ENCODE assay signal across 14 cellular contexts in the genomic region with DNA sequence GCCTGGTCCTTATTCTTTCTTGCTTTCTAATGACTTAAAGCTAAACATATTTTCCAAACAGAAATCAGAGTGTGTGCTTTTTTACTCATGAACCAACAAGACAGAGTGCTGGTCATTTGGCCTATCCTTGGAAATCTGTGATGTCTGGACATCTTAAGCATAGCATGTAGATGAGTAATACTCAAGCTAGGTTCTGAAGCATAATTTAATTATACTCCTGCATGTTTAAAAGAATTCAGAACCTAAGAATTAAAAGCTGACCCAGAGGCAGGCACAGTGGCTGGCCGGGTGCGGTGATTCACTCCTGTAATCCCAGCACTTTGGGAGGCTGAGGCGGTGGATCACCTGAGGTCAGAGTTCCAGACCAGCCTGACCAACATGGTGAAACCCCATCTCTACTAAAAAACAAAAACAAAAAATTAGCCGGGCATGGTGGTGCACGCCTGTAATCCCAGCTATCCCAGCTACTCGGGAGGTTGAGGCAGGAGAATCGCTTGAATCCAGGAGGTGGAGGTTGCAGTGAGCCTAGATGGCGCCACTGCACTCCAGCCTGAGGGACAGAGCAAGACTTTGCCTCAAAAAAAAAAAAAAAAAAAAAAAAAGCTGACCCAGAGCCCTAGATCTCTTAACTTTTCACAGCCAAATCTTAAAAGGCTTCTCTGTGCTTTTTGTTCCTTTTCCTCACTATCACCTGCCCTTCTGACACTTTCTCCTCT. TPM values are rescaled to one million over a fixed set of nuclear protein-coding genes. Genes with fewer than 3 reads are reported as not detected.
DNase-seq lines count a peak whose midpoint lies in the region; ATAC-seq, FAIRE-seq and TF ChIP-seq lines count a peak whose summit lies in the region.
"Had no signal": no experiment of that assay in that cellular context is flagged by ENCODE, and none has a peak within 500 bp of the region (broad histone marks: within the 10 kb centered on the region; RNA-seq: fewer than 3 reads in every experiment).

No MANE protein-coding gene starts in this region.

- no peak overlapping the region for H2BK12ac ChIP-seq in neuronal stem cell (ENCODE audit: low read length)

- intact Hi-C loops in activated CD4-positive, alpha-beta T cell treated with anti-CD3 and anti-CD28 coated beads, Interleukin-2, amount 10 ng/mL, durations not matched to agents 24 days and 14 days (cut with micrococcal nuclease), result loop anchor here (1.0 kb wide), 1 partner anchor 35 kb away; no protein-coding TSS in a partner anchor
- intact Hi-C loops in GM12878 (cut with micrococcal nuclease; ENCODE audit: unreplicated experiment), result no loop called here

- H3K4me1 Mint-ChIP-seq in activated CD4-positive, alpha-beta T cell treated with anti-CD3 and anti-CD28 coated beads, Interleukin-2, amount 10 ng/mL, durations not matched to agents 24 days and 14 days, result no peaks in the 10 kb centered on the region
- H3K4me1 Mint-ChIP-seq in mesothelial cell of epicardium, result peaks cover 12% of the 10 kb centered on the region
- H3K4me1 Mint-ChIP-seq: stimulated activated effector memory CD8-positive, alpha-beta T cell treated with anti-CD3 and anti-CD28 coated beads, Interleukin-12 subunit alpha, Interleukin-12 subunit beta, amount 100 ng/mL, for 72 hours had no signal

- no peak overlapping the region for H3K14ac ChIP-seq in neuronal stem cell (ENCODE audit: low read length)

- POLR2A ChIA-PET in GM12878 (lab: Charles Lee), result interaction anchor here (1.4 kb wide), 1 partner anchor 10 kb away, joined by 3 read pairs; no protein-coding TSS in a partner anchor

- H3K36me3 Mint-ChIP-seq in activated CD4-positive, alpha-beta T cell treated with anti-CD3 and anti-CD28 coated beads, Interleukin-2, amount 10 ng/mL, durations not matched to agents 24 days and 14 days (ENCODE audit: low read depth), result no peaks in the 10 kb centered on the region
- H3K36me3 Mint-ChIP-seq in mesothelial cell of epicardium, result peaks cover 12% of the 10 kb centered on the region
- H3K36me3 Mint-ChIP-seq: stimulated activated effector memory CD8-positive, alpha-beta T cell treated with anti-CD3 and anti-CD28 coated beads, Interleukin-12 subunit alpha, Interleukin-12 subunit beta, amount 100 ng/mL, for 72 hours had no signal

- WGBS in GM12878 (ENCODE audit: insufficient coverage, insufficient replicate concordance, low lambda C conversion rate, missing lambda C conversion rate), result 73% methylated on average over 8 of the region's 8 CpGs
- 92% methylated on average over 8 of the region's 8 CpGs for WGBS in suprapubic skin
- no CpG with 5 or more reads among the region's 8 CpGs for WGBS in neuronal stem cell (ENCODE audit: extremely low coverage in 2 of 2, insufficient read length in 2 of 2, insufficient replicate concordance in 1 of 2), 2 donors
- WGBS in gastroesophageal sphincter (ENCODE audit: low coverage in 1 of 2), 2 donors, result 81 to 93% methylated on average over 3 of the region's 8 CpGs

- no peak overlapping the region for H3K4ac ChIP-seq in neuronal stem cell (ENCODE audit: low read length)

- H3K9me3 ChIP-seq in GM12878 (replicated peaks; ENCODE audit: control insufficient read depth, insufficient read depth, low read length), result no peaks in the 10 kb centered on the region; the same call in 2 of the 3 replicates
- H3K9me3 ChIP-seq in suprapubic skin, result no peaks in the 10 kb centered on the region
- peaks cover 2 to 4% of the 10 kb centered on the region in 2 donors for H3K9me3 ChIP-seq in neuronal stem cell (replicated peaks in 1 of 2; ENCODE audit: control insufficient read depth in 2 of 2, insufficient read depth in 1 of 2, low read depth in 1 of 2, low read length in 2 of 2)
- no peaks in the 10 kb centered on the region for H3K9me3 ChIP-seq in gastroesophageal sphincter

- no peaks in the 10 kb centered on the region for H4K20me1 ChIP-seq in GM12878 (ENCODE audit: control insufficient read depth, insufficient read depth)

- in situ Hi-C loops in GM12878 (cut with MboI), result no loop called here

- H3K4me2 ChIP-seq in GM12878 (ENCODE audit: control insufficient read depth, insufficient read depth) (no peak overlapping the region), neuronal stem cell (ENCODE audit: insufficient read depth, low read length, poor library complexity, severe bottlenecking) (no peak overlapping the region)

- RAD21 ChIA-PET in GM12878 (lab: Charles Lee; ENCODE audit: unreplicated experiment), result interaction anchor here (0.7 to 2.0 kb wide), 4 partner anchors 35 to 179 kb away, joined by 3 to 12 read pairs (median 8); no protein-coding TSS in a partner anchor

- no peak overlapping the region for H3K27ac Mint-ChIP-seq in activated CD4-positive, alpha-beta T cell treated with anti-CD3 and anti-CD28 coated beads, Interleukin-2, amount 10 ng/mL, durations not matched to agents 24 days and 14 days
- H3K27ac Mint-ChIP-seq in mesothelial cell of epicardium, result peak overlapping the region; percentile 53
- H3K27ac Mint-ChIP-seq: B cell; stimulated activated effector memory CD8-positive, alpha-beta T cell treated with anti-CD3 and anti-CD28 coated beads, Interleukin-12 subunit alpha, Interleukin-12 subunit beta, amount 100 ng/mL, for 72 hours had no signal

- no peak overlapping the region for H3K18ac ChIP-seq in neuronal stem cell (ENCODE audit: low read length)

- H3K27ac ChIP-seq in GM12878 (ENCODE audit: control insufficient read depth, insufficient read depth), result no peak overlapping the region
- no peak overlapping the region for H3K27ac ChIP-seq in suprapubic skin
- H3K27ac ChIP-seq in neuronal stem cell (replicated peaks; ENCODE audit: low read length), result no peak overlapping the region
- H3K27ac ChIP-seq in gastroesophageal sphincter, result no peak overlapping the region

- H3K4me3 ChIP-seq in GM12878 (no peak overlapping the region), suprapubic skin (no peak overlapping the region), neuronal stem cell (ENCODE audit: low read length in 2 of 2) (no peak overlapping the region), gastroesophageal sphincter (no peak overlapping the region)

- H2BK15ac ChIP-seq in neuronal stem cell (ENCODE audit: low read length), result no peak overlapping the region

- no peaks in the 10 kb centered on the region for H3K9me3 Mint-ChIP-seq in activated CD4-positive, alpha-beta T cell treated with anti-CD3 and anti-CD28 coated beads, Interleukin-2, amount 10 ng/mL, durations not matched to agents 24 days and 14 days
- peaks cover 3% of the 10 kb centered on the region for H3K9me3 Mint-ChIP-seq in mesothelial cell of epicardium

- no TSS peak for BruUV-seq in GM12878 (replicated peaks; lab: Mats Ljungman, UMichigan)

- CTCF ChIA-PET in GM12878 (lab: Yijun Ruan, JAX), result interaction anchor here (0.6 to 3.9 kb wide), 13 partner anchors 10 to 765 kb away, joined by 3 to 25 read pairs (median 4); no protein-coding TSS in a partner anchor

- no peaks in the 10 kb centered on the region for H3K79me2 ChIP-seq in GM12878 (ENCODE audit: control insufficient read depth, insufficient read depth, low read length)

- H4K8ac ChIP-seq in neuronal stem cell (ENCODE audit: low read depth, low read length), result no peak overlapping the region

- TF ChIP-seq CTCF in GM12878 (IDR thresholded peaks at IDR 0.05 in 2 of 3, conservative IDR thresholded peaks at IDR 0.05 in 1 of 3; ENCODE audit: control insufficient read depth in 2 of 3, extremely low read depth in 1 of 3, insufficient read depth in 1 of 3, low read depth in 3 of 3, low read length in 3 of 3), result 0 out of 6 replicates have a peak, but pooled peaks of 1 of the 3 experiments have one; percentile 3
- no peak for TF ChIP-seq CTCF in mesothelial cell of epicardium (IDR thresholded peaks at IDR 0.05; ENCODE audit: unreplicated experiment)
- no peak for TF ChIP-seq CTCF in suprapubic skin (IDR thresholded peaks at IDR 0.05)
- TF ChIP-seq CTCF in gastroesophageal sphincter (IDR thresholded peaks at IDR 0.05), result no peak

- H2AFZ ChIP-seq in GM12878 (ENCODE audit: control insufficient read depth, low read depth, low read length), result no peak overlapping the region
- no peak overlapping the region for H2AFZ ChIP-seq in neuronal stem cell (ENCODE audit: low read length)

- no peak overlapping the region for H2BK5ac ChIP-seq in neuronal stem cell (ENCODE audit: low read length)

- no peak overlapping the region for H4K91ac ChIP-seq in neuronal stem cell (ENCODE audit: low read depth, low read length, poor library complexity)

- TF ChIP-seq RAD21 in Ishikawa (IDR thresholded peaks at IDR 0.05; ENCODE audit: low read depth) (peak; percentile 36), GM12878 (IDR thresholded peaks at IDR 0.05; ENCODE audit: insufficient read depth, low read depth, low read length) (no peak)

- no peak overlapping the region for H3K23ac ChIP-seq in neuronal stem cell (ENCODE audit: low read depth, low read length, poor library complexity)

- peaks cover 2% of the 10 kb centered on the region for H3K27me3 Mint-ChIP-seq in activated CD4-positive, alpha-beta T cell treated with anti-CD3 and anti-CD28 coated beads, Interleukin-2, amount 10 ng/mL, durations not matched to agents 24 days and 14 days
- no peaks in the 10 kb centered on the region for H3K27me3 Mint-ChIP-seq in mesothelial cell of epicardium (ENCODE audit: low read depth)
- H3K27me3 Mint-ChIP-seq: B cell had no signal

- SMC1A ChIA-PET in GM12878 (lab: Charles Lee; ENCODE audit: uncharacterized antibody, unreplicated experiment), result interaction anchor here (0.8 to 3.7 kb wide), 5 partner anchors 13 to 55 kb away, joined by 4 to 20 read pairs (median 6); no protein-coding TSS in a partner anchor

- FAIRE-seq in GM12878 (lab: Jason Lieb, UNC), result no peak

- DNase-seq in activated CD4-positive, alpha-beta T cell treated with anti-CD3 and anti-CD28 coated beads, Interleukin-2, amount 10 ng/mL, durations not matched to agents 24 days and 14 days, result peak; percentile 71
- no peak for DNase-seq in activated CD4-positive, alpha-beta T cell treated with anti-CD3 and anti-CD28 coated beads, Interleukin-2, amount 50 U/mL, for 1 hour
- DNase-seq in GM12878 (ENCODE audit: low read depth, low spot score), result no peak
- DNase-seq in mesothelial cell of epicardium (ENCODE audit: low spot score in 2 of 2, unreplicated experiment in 2 of 2), result no peak
- DNase-seq in suprapubic skin (ENCODE audit: low spot score in 2 of 2), result no peak
- DNase-seq in neuronal stem cell (ENCODE audit: low spot score), result no peak
- DNase-seq: activated effector memory CD4-positive, alpha-beta T cell treated with anti-CD3 and anti-CD28 coated beads, Interleukin-2, amount 50 U/mL, for 16 hours; mesendoderm; NCI-H2171; T-helper 1 cell had no signal

- H3K79me1 ChIP-seq in neuronal stem cell (ENCODE audit: low read depth, low read length), result no peaks in the 10 kb centered on the region

- no peak overlapping the region for H3K9ac ChIP-seq in GM12878 (ENCODE audit: control insufficient read depth, insufficient read depth, low read length)
- H3K9ac ChIP-seq in neuronal stem cell (ENCODE audit: low read depth, low read length, poor library complexity), result no peak overlapping the region

- ATAC-seq in GM12878 (no peak), gastroesophageal sphincter (no peak)
- ATAC-seq: stimulated activated effector memory CD8-positive, alpha-beta T cell treated with anti-CD3 and anti-CD28 coated beads, Interleukin-12 subunit alpha, Interleukin-12 subunit beta, amount 100 ng/mL, for 72 hours had no signal

- TF ChIP-seq EP300 in Ishikawa (IDR thresholded peaks at IDR 0.05; ENCODE audit: borderline replicate concordance) (no peak), GM12878 (IDR thresholded peaks at IDR 0.05; ENCODE audit: borderline replicate concordance in 1 of 2, control insufficient read depth in 1 of 2, low read depth in 2 of 2, low read length in 2 of 2) (no peak), suprapubic skin (IDR thresholded peaks at IDR 0.05) (no peak), gastroesophageal sphincter (IDR thresholded peaks at IDR 0.05) (no peak)

- H3K36me3 ChIP-seq in GM12878 (ENCODE audit: control insufficient read depth in 2 of 2, insufficient read depth in 2 of 2, low read length in 1 of 2) (no peaks in the 10 kb centered on the region), suprapubic skin (no peaks in the 10 kb centered on the region), neuronal stem cell (replicated peaks in 1 of 2; ENCODE audit: control insufficient read depth in 2 of 2, insufficient read depth in 2 of 2, low read length in 2 of 2) (peaks cover 2 to 13% of the 10 kb centered on the region in 2 donors), gastroesophageal sphincter (no peaks in the 10 kb centered on the region)

- H3K27me3 ChIP-seq in GM12878 (replicated peaks in 1 of 2; ENCODE audit: control insufficient read depth in 2 of 2, insufficient read depth in 2 of 2, low read length in 1 of 2), result no peaks in the 10 kb centered on the region
- no peaks in the 10 kb centered on the region for H3K27me3 ChIP-seq in suprapubic skin
- no peaks in the 10 kb centered on the region for H3K27me3 ChIP-seq in neuronal stem cell (ENCODE audit: control insufficient read depth in 3 of 3, insufficient read depth in 3 of 3, low read depth in 1 of 3, low read length in 3 of 3)
- no peaks in the 10 kb centered on the region for H3K27me3 ChIP-seq in gastroesophageal sphincter

- TF ChIP-seq POLR2A in GM12878 (IDR thresholded peaks at IDR 0.05; ENCODE audit: low read depth, low read length) (no peak), suprapubic skin (IDR thresholded peaks at IDR 0.05) (no peak), gastroesophageal sphincter (IDR thresholded peaks at IDR 0.05) (no peak)

- peaks cover 5% of the 10 kb centered on the region; the same call in 1 of the 2 replicates for H3K4me1 ChIP-seq in GM12878 (ENCODE audit: control insufficient read depth, insufficient read depth, low read length)
- H3K4me1 ChIP-seq in suprapubic skin, result peaks cover 5% of the 10 kb centered on the region
- H3K4me1 ChIP-seq in neuronal stem cell (ENCODE audit: control insufficient read depth in 2 of 2, insufficient read depth in 1 of 2, low read depth in 1 of 2, low read length in 2 of 2), result no peaks in the 10 kb centered on the region
- H3K4me1 ChIP-seq in gastroesophageal sphincter, result peaks cover 0 to 14% (median 0%) of the 10 kb centered on the region in 3 donors

- H3K4me3 Mint-ChIP-seq in activated CD4-positive, alpha-beta T cell treated with anti-CD3 and anti-CD28 coated beads, Interleukin-2, amount 10 ng/mL, durations not matched to agents 24 days and 14 days, result no peak overlapping the region
- no peak overlapping the region for H3K4me3 Mint-ChIP-seq in mesothelial cell of epicardium
- H3K4me3 Mint-ChIP-seq: B cell; stimulated activated effector memory CD8-positive, alpha-beta T cell treated with anti-CD3 and anti-CD28 coated beads, Interleukin-12 subunit alpha, Interleukin-12 subunit beta, amount 100 ng/mL, for 72 hours had no signal

- no peak overlapping the region for H2BK120ac ChIP-seq in neuronal stem cell (ENCODE audit: low read depth, low read length)

- no peak overlapping the region for H2AK5ac ChIP-seq in neuronal stem cell (ENCODE audit: low read depth, low read length)

RNA-seq across cellular contexts. Expression of gene TJP2, which starts 16.2 kb away (rescaled TPM):
- total RNA-seq in activated CD4-positive, alpha-beta T cell treated with anti-CD3 and anti-CD28 coated beads, Interleukin-2, amount 10 ng/mL, durations not matched to agents 24 days and 14 days, result 18.0 and 19.4 TPM in 2 replicates
- 230 and 256 TPM in 2 replicates for total RNA-seq in GM12878 (2013; cell fraction: nucleolus; rRNA removed)
- total RNA-seq in GM12878 (2014; rRNA removed) (29.8 and 30.8 TPM in 2 replicates), GM12878 (2014; rRNA removed; fragmentation: Illumina TruSeq; extraction: Trizol) (29.0 and 30.1 TPM in 2 replicates), GM12878 (2021) (35.8 and 37.2 TPM in 2 replicates), mesothelial cell of epicardium (56.5 to 58.0 TPM (median 57.9 TPM) in 3 replicates), suprapubic skin (100 to 1,000 TPM in 3 of 4 donors, 10 to 100 TPM in 1; 96.3 to 240 (median 117) TPM), gastroesophageal sphincter (100 to 1,000 TPM in 2 of 4 donors, 10 to 100 TPM in 2; 39.3 to 147 (median 104) TPM)
- polyA plus RNA-seq in GM12878 (2011; ENCODE audit: low read depth), result 16.9 TPM
- polyA plus RNA-seq in GM12878 (2011; rRNA removed) (59.9 and 75.4 TPM in 2 replicates), GM12878 (2014; fragmentation: Illumina TruSeq; extraction: Trizol) (29.6 and 36.6 TPM in 2 replicates), GM12878 (2014; fragmentation: Nextera tagmentation; extraction: Ambion mirVana) (10 to 100 TPM in 1 of 2 experiments, 1 to 10 TPM in 1; 6.4 to 12.6 TPM), GM12878 (2014; rRNA removed) (23.6 and 27.5 TPM in 2 replicates), GM12878 (2016; fragmentation: Nextera tagmentation; extraction: Ambion mirVana) (10 to 100 TPM; 34.3 to 37.8 TPM)
- polyA plus RNA-seq in GM12878 (2011; cell fraction: cytosol; rRNA removed), result 31.7 and 33.3 TPM in 2 replicates
- 101 and 125 TPM in 2 replicates for polyA plus RNA-seq in GM12878 (2011; cell fraction: nucleus; rRNA removed)
- polyA plus RNA-seq in GM12878 (2012), result 24.1 and 41.4 TPM in 2 replicates
- 43.8 and 45.3 TPM in 2 replicates for polyA minus RNA-seq in GM12878 (2011; rRNA and poly(A)+ RNA removed)
- polyA minus RNA-seq in GM12878 (2011; cell fraction: cytosol; rRNA and poly(A)+ RNA removed), result 17.8 and 18.6 TPM in 2 replicates
- polyA minus RNA-seq in GM12878 (2011; cell fraction: nucleus; rRNA and poly(A)+ RNA removed), result 38.3 and 42.0 TPM in 2 replicates
- 27.2 TPM for polyA plus RNA-seq in neuronal stem cell (2013, experiment 1 of 2)
- polyA plus RNA-seq in neuronal stem cell (2013, experiment 2 of 2), result 28.1 TPM
